ENCODE assay signal across 14 cellular contexts in genomic region chr2:11998626-11999378, GRCh38.
DNase-seq lines count a peak whose midpoint lies in the region; ATAC-seq and TF ChIP-seq lines count a peak whose summit lies in the region.
"Had no signal": no experiment of that assay in that cellular context is flagged by ENCODE, and none has a peak within 500 bp of the region (broad histone marks: within the 10 kb centered on the region; RNA-seq: fewer than 3 reads in every experiment).

No MANE protein-coding gene starts in this region.

- H3K9me2 ChIP-seq in SU-DHL-6 (replicated peaks; ENCODE audit: insufficient read depth, low read length) = no peaks in the 10 kb centered on the region

- peaks cover 6 to 12% of the 10 kb centered on the region in 2 donors for H3K9me3 Mint-ChIP-seq in stimulated activated naive B cell treated with anti-CD40 and anti-IgM and Interleukin-4, amounts not matched to agents 10 μg/mL and 1 μg/mL and 100 μg/mL, for 72 hours
- peaks cover 10 to 16% (median 15%) of the 10 kb centered on the region in 5 donors for H3K9me3 Mint-ChIP-seq in CD8-positive, alpha-beta memory T cell

- no peak overlapping the region for H3K27ac Mint-ChIP-seq in stimulated activated naive B cell treated with anti-CD40 and anti-IgM and Interleukin-4, amounts not matched to agents 10 μg/mL and 1 μg/mL and 100 μg/mL, for 72 hours
- peak overlapping the region in 1 of 8 donors; percentile 36 for H3K27ac Mint-ChIP-seq in CD8-positive, alpha-beta memory T cell
- H3K27ac Mint-ChIP-seq: dendritic cell treated with granulocyte-macrophage colony-stimulating factor and Interleukin-4, amounts not matched to agents 40 ng/mL and 50 ng/mL, for 4 days had no signal

- H2AFZ ChIP-seq in SU-DHL-6 (ENCODE audit: low read depth, low read length, severe bottlenecking) = no peak overlapping the region

- ATAC-seq in GM19351 (IDR thresholded peaks at IDR 0.05; ENCODE audit: unreplicated experiment) (peak; percentile 85), HG03064 (IDR thresholded peaks at IDR 0.05; ENCODE audit: low read depth, unreplicated experiment) (peak; percentile 47), left lobe of liver (no peak), HG03097 (IDR thresholded peaks at IDR 0.05; ENCODE audit: low FRiP score, unreplicated experiment) (no peak)
- peak; percentile 58 to 59 for ATAC-seq in stimulated activated naive B cell treated with anti-CD40 and anti-IgM and Interleukin-4, amounts not matched to agents 10 μg/mL and 1 μg/mL and 100 μg/mL, for 72 hours (replicated peaks)

- H3K9ac ChIP-seq in SU-DHL-6 (ENCODE audit: low read length) = peak overlapping the region; percentile 57

- H3K4me3 Mint-ChIP-seq in stimulated activated naive B cell treated with anti-CD40 and anti-IgM and Interleukin-4, amounts not matched to agents 10 μg/mL and 1 μg/mL and 100 μg/mL, for 72 hours = no peak overlapping the region
- no peak overlapping the region for H3K4me3 Mint-ChIP-seq in CD8-positive, alpha-beta memory T cell
- H3K4me3 Mint-ChIP-seq: dendritic cell treated with granulocyte-macrophage colony-stimulating factor and Interleukin-4, amounts not matched to agents 40 ng/mL and 50 ng/mL, for 4 days; naive thymus-derived CD4-positive, alpha-beta T cell had no signal

- no peaks in the 10 kb centered on the region for H3K27me3 ChIP-seq in SU-DHL-6 (ENCODE audit: low read length)
- peaks cover 19% of the 10 kb centered on the region for H3K27me3 ChIP-seq in CD8-positive, alpha-beta memory T cell (ENCODE audit: insufficient read depth, low read length, poor library complexity, severe bottlenecking)
- H3K27me3 ChIP-seq: sigmoid colon, thyroid gland had no signal

- POLR2A ChIA-PET in CD8-positive, alpha-beta memory T cell (lab: Charles Lee) = no interaction called here

- peaks cover 0 to 5% of the 10 kb centered on the region in 2 donors for H3K4me1 Mint-ChIP-seq in stimulated activated naive B cell treated with anti-CD40 and anti-IgM and Interleukin-4, amounts not matched to agents 10 μg/mL and 1 μg/mL and 100 μg/mL, for 72 hours
- H3K4me1 Mint-ChIP-seq in CD8-positive, alpha-beta memory T cell = peaks cover 0 to 17% (median 5%) of the 10 kb centered on the region in 3 donors

- peaks cover 4 to 12% of the 10 kb centered on the region in 2 donors for H3K36me3 Mint-ChIP-seq in stimulated activated naive B cell treated with anti-CD40 and anti-IgM and Interleukin-4, amounts not matched to agents 10 μg/mL and 1 μg/mL and 100 μg/mL, for 72 hours
- H3K36me3 Mint-ChIP-seq in CD8-positive, alpha-beta memory T cell = peaks cover 0 to 8% (median 0%) of the 10 kb centered on the region in 3 donors

- peak overlapping the region; percentile 100 for H3K27ac ChIP-seq in SU-DHL-6 (ENCODE audit: low read depth, low read length)
- H3K27ac ChIP-seq in CD8-positive, alpha-beta memory T cell (ENCODE audit: low read depth, low read length) = no peak overlapping the region
- H3K27ac ChIP-seq: sigmoid colon, thyroid gland had no signal

- H3K9me3 ChIP-seq in SU-DHL-6 (ENCODE audit: insufficient read depth, low read length) = no peaks in the 10 kb centered on the region; the same call in 1 of the 2 replicates
- no peaks in the 10 kb centered on the region for H3K9me3 ChIP-seq in CD8-positive, alpha-beta memory T cell (ENCODE audit: low read length)
- H3K9me3 ChIP-seq: Caco-2, thyroid gland had no signal

- no peaks in the 10 kb centered on the region for H3K4me1 ChIP-seq in CD8-positive, alpha-beta memory T cell (ENCODE audit: insufficient read depth, low read length)
- H3K4me1 ChIP-seq: Caco-2, thyroid gland had no signal

- peak overlapping the region; percentile 27 for H3K4me3 ChIP-seq in SU-DHL-6 (ENCODE audit: insufficient read depth, low read length, poor library complexity, severe bottlenecking)
- H3K4me3 ChIP-seq in CD8-positive, alpha-beta memory T cell (ENCODE audit: low read length) = no peak overlapping the region
- H3K4me3 ChIP-seq: sigmoid colon, thyroid gland had no signal

- CTCF ChIA-PET in CD8-positive, alpha-beta memory T cell (lab: Charles Lee) = no interaction called here

- no peak for TF ChIP-seq CTCF in SU-DHL-6 (IDR thresholded peaks at IDR 0.05; ENCODE audit: insufficient read depth, low read length, poor library complexity, severe bottlenecking)

- no peaks in the 10 kb centered on the region for H3K79me2 ChIP-seq in SU-DHL-6 (ENCODE audit: insufficient read depth, low read length)

- no peak for DNase-seq in stimulated activated naive B cell treated with anti-CD40 and anti-IgM and Interleukin-4, amounts not matched to agents 10 μg/mL and 1 μg/mL and 100 μg/mL, for 72 hours
- DNase-seq in left lobe of liver (ENCODE audit: low spot score) = no peak
- no peak for DNase-seq in CD8-positive, alpha-beta memory T cell
- DNase-seq: Caco-2, kidney, NCI-H2227 treated with DMSO at 0.1 percent for 48 hours, sigmoid colon, thyroid gland had no signal

- no peaks in the 10 kb centered on the region for H4K20me1 ChIP-seq in SU-DHL-6 (ENCODE audit: low read depth, low read length)

- H3K27me3 Mint-ChIP-seq in stimulated activated naive B cell treated with anti-CD40 and anti-IgM and Interleukin-4, amounts not matched to agents 10 μg/mL and 1 μg/mL and 100 μg/mL, for 72 hours = peaks cover 0 to 5% of the 10 kb centered on the region in 2 donors
- H3K27me3 Mint-ChIP-seq in CD8-positive, alpha-beta memory T cell = peaks cover 57 to 70% of the 10 kb centered on the region in 2 donors

- peaks cover 7% of the 10 kb centered on the region; the same call in 1 of the 2 replicates for H3K36me3 ChIP-seq in SU-DHL-6 (ENCODE audit: low read length)
- no peaks in the 10 kb centered on the region for H3K36me3 ChIP-seq in CD8-positive, alpha-beta memory T cell (ENCODE audit: insufficient read depth, low read length)
- H3K36me3 ChIP-seq: sigmoid colon, thyroid gland had no signal

- H3F3A ChIP-seq in SU-DHL-6 (ENCODE audit: insufficient read depth) = peaks cover 26% of the 10 kb centered on the region

- H3K4me2 ChIP-seq in SU-DHL-6 (ENCODE audit: low read depth, low read length, poor library complexity, severe bottlenecking) = peak overlapping the region; percentile 88

Comparison
In these comparisons a context has a peak if more than half of its experiments do, and no peak if none do; other contexts are left out.
1. ATAC-seq: peak in GM19351 (single experiment), HG03064 (single experiment) and stimulated activated naive B cell treated with anti-CD40 and anti-IgM and Interleukin-4, amounts not matched to agents 10 μg/mL and 1 μg/mL and 100 μg/mL, for 72 hours (2 of 2); none in left lobe of liver (single experiment) and HG03097 (single experiment).